Comparison of ENCODE assay signal across 1 cellular context in genomic region chr14:23643533-23644194, GRCh38.
TF ChIP-seq lines count a peak whose summit lies in the region.

No MANE protein-coding gene starts in this region.

TF ChIP-seq in HepG2, 621 proteins besides CTCF, POLR2A, EP300 and RAD21 (continued from another document and continues in another):
- TF ChIP-seq SKIL (CRISPR knock-in tag; IDR thresholded peaks at IDR 0.05; ENCODE audit: borderline replicate concordance) (no peak), NRL (CRISPR knock-in tag; IDR thresholded peaks at IDR 0.05; ENCODE audit: borderline replicate concordance) (no peak), TRIM24 (CRISPR knock-in tag; IDR thresholded peaks at IDR 0.05) (no peak), ZBTB7B (CRISPR knock-in tag; IDR thresholded peaks at IDR 0.05) (peak; percentile 37; the same call in 1 of the 2 replicates), KAT2B (IDR thresholded peaks at IDR 0.05; ENCODE audit: borderline replicate concordance, low read depth, low read length) (no peak), JUN (CRISPR knock-in tag; IDR thresholded peaks at IDR 0.05) (no peak), ZNF260 (CRISPR knock-in tag; IDR thresholded peaks at IDR 0.05; ENCODE audit: borderline replicate concordance, low read depth) (no peak), ATF6 (CRISPR knock-in tag; conservative IDR thresholded peaks at IDR 0.05) (no peak), NKX3-1 (CRISPR knock-in tag; IDR thresholded peaks at IDR 0.05) (no peak), TBP (CRISPR knock-in tag; IDR thresholded peaks at IDR 0.05) (no peak), NFATC3 (CRISPR knock-in tag; IDR thresholded peaks at IDR 0.05) (no peak), ZNF784 (CRISPR knock-in tag; IDR thresholded peaks at IDR 0.05; ENCODE audit: borderline replicate concordance) (no peak), HDAC1 (CRISPR knock-in tag; IDR thresholded peaks at IDR 0.05) (no peak), ZNF282 (IDR thresholded peaks at IDR 0.05; ENCODE audit: partially characterized antibody) (no peak), NAIF1 (CRISPR knock-in tag; IDR thresholded peaks at IDR 0.05; ENCODE audit: borderline replicate concordance) (no peak), ZNF670 (CRISPR knock-in tag; IDR thresholded peaks at IDR 0.05; ENCODE audit: borderline replicate concordance) (no peak), BORCS8-MEF2B (CRISPR knock-in tag; IDR thresholded peaks at IDR 0.05) (no peak), MIER3 (CRISPR knock-in tag; IDR thresholded peaks at IDR 0.05; ENCODE audit: borderline replicate concordance) (0 out of 2 replicates have a peak, but pooled peaks have one; percentile 11), ZNF230 (CRISPR knock-in tag; IDR thresholded peaks at IDR 0.05) (0 out of 2 replicates have a peak, but pooled peaks have one; percentile 47), NR2F1 (CRISPR knock-in tag; IDR thresholded peaks at IDR 0.05) (no peak), ETS1 (CRISPR knock-in tag; IDR thresholded peaks at IDR 0.05) (no peak), ZBTB10 (CRISPR knock-in tag; IDR thresholded peaks at IDR 0.05; ENCODE audit: borderline replicate concordance) (no peak), ZBTB1 (CRISPR knock-in tag; IDR thresholded peaks at IDR 0.05; ENCODE audit: borderline replicate concordance) (peak; percentile 62; the same call in 1 of the 2 replicates), ZNF563 (CRISPR knock-in tag; IDR thresholded peaks at IDR 0.05) (no peak), PRPF4 (IDR thresholded peaks at IDR 0.05; ENCODE audit: low read depth, low read length, poor library complexity, severe bottlenecking) (no peak), ZSCAN25 (CRISPR knock-in tag; IDR thresholded peaks at IDR 0.05) (no peak), MYNN (CRISPR knock-in tag; IDR thresholded peaks at IDR 0.05; ENCODE audit: low read depth) (no peak), NFYC (CRISPR knock-in tag; IDR thresholded peaks at IDR 0.05) (no peak), ARNTL (CRISPR knock-in tag; IDR thresholded peaks at IDR 0.05) (no peak; the same call in 1 of the 2 replicates), MIER2 (CRISPR knock-in tag; IDR thresholded peaks at IDR 0.05) (no peak), ZNF512 (CRISPR knock-in tag; IDR thresholded peaks at IDR 0.05) (no peak), ZNF607 (CRISPR knock-in tag; IDR thresholded peaks at IDR 0.05; ENCODE audit: borderline replicate concordance) (no peak; the same call in 1 of the 2 replicates), SKI (IDR thresholded peaks at IDR 0.05; ENCODE audit: partially characterized antibody) (no peak), ZNF446 (CRISPR knock-in tag; IDR thresholded peaks at IDR 0.05) (no peak), CHD2 (IDR thresholded peaks at IDR 0.05; ENCODE audit: low read depth, low read length) (no peak), TCF7 (IDR thresholded peaks at IDR 0.05; ENCODE audit: low read depth) (no peak)
- TF ChIP-seq, protein P1, sequence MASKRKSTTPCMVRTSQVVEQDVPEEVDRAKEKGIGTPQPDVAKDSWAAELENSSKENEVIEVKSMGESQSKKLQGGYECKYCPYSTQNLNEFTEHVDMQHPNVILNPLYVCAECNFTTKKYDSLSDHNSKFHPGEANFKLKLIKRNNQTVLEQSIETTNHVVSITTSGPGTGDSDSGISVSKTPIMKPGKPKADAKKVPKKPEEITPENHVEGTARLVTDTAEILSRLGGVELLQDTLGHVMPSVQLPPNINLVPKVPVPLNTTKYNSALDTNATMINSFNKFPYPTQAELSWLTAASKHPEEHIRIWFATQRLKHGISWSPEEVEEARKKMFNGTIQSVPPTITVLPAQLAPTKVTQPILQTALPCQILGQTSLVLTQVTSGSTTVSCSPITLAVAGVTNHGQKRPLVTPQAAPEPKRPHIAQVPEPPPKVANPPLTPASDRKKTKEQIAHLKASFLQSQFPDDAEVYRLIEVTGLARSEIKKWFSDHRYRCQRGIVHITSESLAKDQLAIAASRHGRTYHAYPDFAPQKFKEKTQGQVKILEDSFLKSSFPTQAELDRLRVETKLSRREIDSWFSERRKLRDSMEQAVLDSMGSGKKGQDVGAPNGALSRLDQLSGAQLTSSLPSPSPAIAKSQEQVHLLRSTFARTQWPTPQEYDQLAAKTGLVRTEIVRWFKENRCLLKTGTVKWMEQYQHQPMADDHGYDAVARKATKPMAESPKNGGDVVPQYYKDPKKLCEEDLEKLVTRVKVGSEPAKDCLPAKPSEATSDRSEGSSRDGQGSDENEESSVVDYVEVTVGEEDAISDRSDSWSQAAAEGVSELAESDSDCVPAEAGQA (IDR thresholded peaks at IDR 0.05; ENCODE audit: low read depth), result no peak
- TF ChIP-seq, protein P1 (CRISPR knock-in tag; IDR thresholded peaks at IDR 0.05; ENCODE audit: borderline replicate concordance), result no peak
- TF ChIP-seq, protein P2, sequence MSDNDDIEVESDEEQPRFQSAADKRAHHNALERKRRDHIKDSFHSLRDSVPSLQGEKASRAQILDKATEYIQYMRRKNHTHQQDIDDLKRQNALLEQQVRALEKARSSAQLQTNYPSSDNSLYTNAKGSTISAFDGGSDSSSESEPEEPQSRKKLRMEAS (IDR thresholded peaks at IDR 0.05), result no peak
- TF ChIP-seq, protein P3, sequence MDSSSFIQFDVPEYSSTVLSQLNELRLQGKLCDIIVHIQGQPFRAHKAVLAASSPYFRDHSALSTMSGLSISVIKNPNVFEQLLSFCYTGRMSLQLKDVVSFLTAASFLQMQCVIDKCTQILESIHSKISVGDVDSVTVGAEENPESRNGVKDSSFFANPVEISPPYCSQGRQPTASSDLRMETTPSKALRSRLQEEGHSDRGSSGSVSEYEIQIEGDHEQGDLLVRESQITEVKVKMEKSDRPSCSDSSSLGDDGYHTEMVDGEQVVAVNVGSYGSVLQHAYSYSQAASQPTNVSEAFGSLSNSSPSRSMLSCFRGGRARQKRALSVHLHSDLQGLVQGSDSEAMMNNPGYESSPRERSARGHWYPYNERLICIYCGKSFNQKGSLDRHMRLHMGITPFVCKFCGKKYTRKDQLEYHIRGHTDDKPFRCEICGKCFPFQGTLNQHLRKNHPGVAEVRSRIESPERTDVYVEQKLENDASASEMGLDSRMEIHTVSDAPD (CRISPR knock-in tag; IDR thresholded peaks at IDR 0.05), result no peak
- TF ChIP-seq, protein P4, sequence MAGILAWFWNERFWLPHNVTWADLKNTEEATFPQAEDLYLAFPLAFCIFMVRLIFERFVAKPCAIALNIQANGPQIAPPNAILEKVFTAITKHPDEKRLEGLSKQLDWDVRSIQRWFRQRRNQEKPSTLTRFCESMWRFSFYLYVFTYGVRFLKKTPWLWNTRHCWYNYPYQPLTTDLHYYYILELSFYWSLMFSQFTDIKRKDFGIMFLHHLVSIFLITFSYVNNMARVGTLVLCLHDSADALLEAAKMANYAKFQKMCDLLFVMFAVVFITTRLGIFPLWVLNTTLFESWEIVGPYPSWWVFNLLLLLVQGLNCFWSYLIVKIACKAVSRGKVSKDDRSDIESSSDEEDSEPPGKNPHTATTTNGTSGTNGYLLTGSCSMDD (CRISPR knock-in tag; IDR thresholded peaks at IDR 0.05), result no peak
- TF ChIP-seq, protein P5, sequence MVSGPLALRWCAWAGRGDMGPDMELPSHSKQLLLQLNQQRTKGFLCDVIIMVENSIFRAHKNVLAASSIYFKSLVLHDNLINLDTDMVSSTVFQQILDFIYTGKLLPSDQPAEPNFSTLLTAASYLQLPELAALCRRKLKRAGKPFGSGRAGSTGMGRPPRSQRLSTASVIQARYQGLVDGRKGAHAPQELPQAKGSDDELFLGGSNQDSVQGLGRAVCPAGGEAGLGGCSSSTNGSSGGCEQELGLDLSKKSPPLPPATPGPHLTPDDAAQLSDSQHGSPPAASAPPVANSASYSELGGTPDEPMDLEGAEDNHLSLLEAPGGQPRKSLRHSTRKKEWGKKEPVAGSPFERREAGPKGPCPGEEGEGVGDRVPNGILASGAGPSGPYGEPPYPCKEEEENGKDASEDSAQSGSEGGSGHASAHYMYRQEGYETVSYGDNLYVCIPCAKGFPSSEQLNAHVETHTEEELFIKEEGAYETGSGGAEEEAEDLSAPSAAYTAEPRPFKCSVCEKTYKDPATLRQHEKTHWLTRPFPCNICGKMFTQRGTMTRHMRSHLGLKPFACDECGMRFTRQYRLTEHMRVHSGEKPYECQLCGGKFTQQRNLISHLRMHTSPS (CRISPR knock-in tag; IDR thresholded peaks at IDR 0.05; ENCODE audit: low read depth), result no peak
